Comparison of ENCODE assay signal across 26 cellular contexts in genomic region chr4:78154972-78155371, GRCh38.
"Had no signal": no experiment of that assay in that cellular context is flagged by ENCODE, and none has a peak within 500 bp of the region (broad histone marks: within the 10 kb centered on the region; RNA-seq: fewer than 3 reads in every experiment).

No MANE protein-coding gene starts in this region.

- DNase-seq: dermis blood vessel endothelial cell; effector memory CD4-positive, alpha-beta T cell; foreskin keratinocyte; heart left ventricle; hippocampal formation; immature natural killer cell; islet precursor cell; left ventricle myocardium superior; lower lobe of right lung; naive thymus-derived CD8-positive, alpha-beta T cell; occipital lobe; pancreas; stimulated activated CD4-positive, alpha-beta T cell treated with anti-CD3 and anti-CD28 coated beads, Interleukin-12 subunit alpha, Interleukin-12 subunit beta, amount 100 ng/mL, for 4 hours; stimulated activated CD4-positive, alpha-beta T cell treated with anti-CD3 and anti-CD28 coated beads, Interleukin-1b, Interleukin-23, amount 100 ng/mL, for 48 hours; stimulated activated CD4-positive, alpha-beta T cell treated with anti-CD3 and anti-CD28 coated beads, Interleukin-4, amount 100 ng/mL, for 1 hour; stimulated activated CD8-positive, alpha-beta memory T cell treated with anti-CD3 and anti-CD28 coated beads, Interleukin-4, amount 100 ng/mL, for 48 hours; stimulated activated naive CD4-positive, alpha-beta T cell; stimulated activated naive CD8-positive, alpha-beta T cell treated with anti-CD3 and anti-CD28 coated beads, Interleukin-15, amount 100 ng/mL, for 72 hours; transverse colon had no signal

- H3K4me2 ChIP-seq: smooth muscle cell had no signal

- H3K4me3 ChIP-seq: coronary artery, esophagus muscularis mucosa, gastroesophageal sphincter, heart left ventricle, lower lobe of right lung, pancreas, smooth muscle cell, suprapubic skin, transverse colon had no signal

- H3K4me3 Mint-ChIP-seq: immature natural killer cell; naive thymus-derived CD8-positive, alpha-beta T cell; stimulated activated naive CD8-positive, alpha-beta T cell treated with anti-CD3 and anti-CD28 coated beads, Interleukin-15, amount 100 ng/mL, for 72 hours had no signal

- H3K36me3 Mint-ChIP-seq: naive thymus-derived CD8-positive, alpha-beta T cell had no signal

- H3K4me1 Mint-ChIP-seq: naive thymus-derived CD8-positive, alpha-beta T cell; stimulated activated naive CD8-positive, alpha-beta T cell treated with anti-CD3 and anti-CD28 coated beads, Interleukin-15, amount 100 ng/mL, for 72 hours had no signal

- H3K27ac Mint-ChIP-seq: naive thymus-derived CD8-positive, alpha-beta T cell; stimulated activated naive CD8-positive, alpha-beta T cell treated with anti-CD3 and anti-CD28 coated beads, Interleukin-15, amount 100 ng/mL, for 72 hours had no signal

- H3K9me3 ChIP-seq: esophagus muscularis mucosa, gastroesophageal sphincter, heart left ventricle, lower lobe of right lung, pancreas, suprapubic skin, transverse colon had no signal

- H3K9me3 Mint-ChIP-seq: stimulated activated naive CD8-positive, alpha-beta T cell treated with anti-CD3 and anti-CD28 coated beads, Interleukin-15, amount 100 ng/mL, for 72 hours had no signal

- H3K4me1 ChIP-seq: esophagus muscularis mucosa, foreskin keratinocyte, gastroesophageal sphincter, lower lobe of right lung, suprapubic skin had no signal

- H3K36me3 ChIP-seq: esophagus muscularis mucosa, gastroesophageal sphincter, heart left ventricle, lower lobe of right lung, pancreas, suprapubic skin, transverse colon had no signal

- ATAC-seq: foreskin keratinocyte; gastroesophageal sphincter; heart left ventricle; left ventricle myocardium superior; lower lobe of right lung; naive thymus-derived CD8-positive, alpha-beta T cell; pancreas; sciatic nerve; stimulated activated naive CD8-positive, alpha-beta T cell treated with anti-CD3 and anti-CD28 coated beads, Interleukin-15, amount 100 ng/mL, for 72 hours had no signal

- FAIRE-seq: endothelial cell of umbilical vein, pancreas had no signal

- H3K27ac ChIP-seq: coronary artery, esophagus muscularis mucosa, foreskin keratinocyte, gastroesophageal sphincter, heart left ventricle, lower lobe of right lung, suprapubic skin, transverse colon had no signal

- H3K27me3 ChIP-seq: esophagus muscularis mucosa, foreskin keratinocyte, gastroesophageal sphincter, heart left ventricle, pancreas, suprapubic skin, transverse colon had no signal
